In genomic region chr10:14878266-14879054, GRCh38 we compare ENCODE assay signal across 8 cellular contexts.
DNase-seq lines count a peak whose midpoint lies in the region; ATAC-seq and TF ChIP-seq lines count a peak whose summit lies in the region.

Gene SUV39H2 (plus strand): TSS chr10:14878866. CDS start chr10:14878889, 23 bp downstream.

- peaks cover 24% of the 10 kb centered on the region for H3K4me1 Mint-ChIP-seq in central memory CD8-positive, alpha-beta T cell

- H3K27ac Mint-ChIP-seq in central memory CD8-positive, alpha-beta T cell (ENCODE audit: low read depth), result peak within 1 kb of the TSS; percentile 81

- peak; percentile 100 for DNase-seq in AG20443 (ENCODE audit: low spot score)
- peak; percentile 84 for DNase-seq in NCI-H446 treated with DMSO at 0.1 percent for 48 hours (lab: John Stamatoyannopoulos, UW)
- peak; percentile 74 to 81 for DNase-seq in central memory CD8-positive, alpha-beta T cell (ENCODE audit: low spot score in 2 of 2)
- peak; percentile 97 for DNase-seq in islet precursor cell
- DNase-seq in stimulated activated CD4-positive, alpha-beta T cell treated with anti-CD3 and anti-CD28 coated beads, Interleukin-12 subunit alpha, Interleukin-12 subunit beta, amount 100 ng/mL, for 4 hours, result peak; percentile 93

- peak; percentile 81 for ATAC-seq in HG03378 (IDR thresholded peaks at IDR 0.05; ENCODE audit: unreplicated experiment)
- peak; percentile 95 for ATAC-seq in activated CD4-positive, CD25-positive, alpha-beta regulatory T cell treated with anti-CD3 and anti-CD28 coated beads, Interleukin-2, amount 50 U/mL, for 24 hours
- peak; percentile 92 for ATAC-seq in central memory CD8-positive, alpha-beta T cell (replicated peaks; ENCODE audit: extremely low read depth, poor library complexity, severe bottlenecking)

- peaks cover 8% of the 10 kb centered on the region for H3K36me3 Mint-ChIP-seq in central memory CD8-positive, alpha-beta T cell (ENCODE audit: insufficient read depth)

- peak within 1 kb of the TSS; percentile 92 for H3K4me3 Mint-ChIP-seq in central memory CD8-positive, alpha-beta T cell

- TF ChIP-seq POLR2A in GM19099 (IDR thresholded peaks at IDR 0.05; ENCODE audit: extremely low read depth, insufficient read length, low read depth), result peak; percentile 79

- H3K9me3 Mint-ChIP-seq in central memory CD8-positive, alpha-beta T cell, result no peaks in the 10 kb centered on the region

- no peaks in the 10 kb centered on the region for H3K27me3 Mint-ChIP-seq in central memory CD8-positive, alpha-beta T cell

Comparison
In these comparisons a context has a peak if more than half of its experiments do, and no peak if none do; other contexts are left out.
1. Peak in every context shown above with its lines: DNase-seq and ATAC-seq.